10 cellular contexts compared by ENCODE assay signal in the genomic region with DNA sequence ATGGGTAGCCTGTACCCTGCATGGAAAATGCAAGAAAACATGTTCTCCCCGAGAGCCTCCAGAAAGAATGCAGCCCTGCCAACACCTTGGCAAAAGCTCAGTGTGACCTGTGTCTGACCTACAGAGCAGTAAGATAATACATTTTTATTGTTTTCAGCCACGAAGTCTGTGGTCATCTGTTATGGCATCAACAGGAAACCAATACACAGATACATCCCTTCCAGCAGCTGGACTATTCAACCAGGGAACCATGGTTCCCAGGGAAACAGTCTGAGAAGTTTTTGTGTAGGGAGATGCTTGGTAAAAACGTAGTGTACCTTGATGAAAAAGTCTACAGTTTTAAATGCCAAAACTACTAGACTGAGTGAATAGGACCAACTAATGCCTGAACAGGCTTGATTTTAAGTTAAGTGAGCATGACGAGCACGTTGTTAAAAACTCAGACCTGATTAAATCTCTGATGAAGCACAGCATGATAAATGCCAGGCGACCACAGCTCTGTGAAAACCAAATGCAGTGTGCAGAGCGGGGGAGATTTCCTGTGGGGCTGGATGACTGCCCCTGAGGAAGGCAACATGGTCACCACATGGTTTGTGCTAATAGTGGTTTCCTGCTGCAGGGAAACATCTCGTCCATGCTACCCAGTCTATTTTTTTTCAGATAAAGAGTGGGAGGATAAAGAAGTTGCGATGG.
DNase-seq lines count a peak whose midpoint lies in the region; ATAC-seq and TF ChIP-seq lines count a peak whose summit lies in the region.
"Had no signal": no experiment of that assay in that cellular context is flagged by ENCODE, and none has a peak within 500 bp of the region (broad histone marks: within the 10 kb centered on the region; RNA-seq: fewer than 3 reads in every experiment).

No MANE protein-coding gene starts in this region.

- no peak overlapping the region for H3K27ac Mint-ChIP-seq in activated CD4-positive, alpha-beta memory T cell treated with anti-CD3 and anti-CD28 coated beads, Interleukin-2, amount 10 ng/mL, durations not matched to agents 7 days and 5 days
- H3K27ac Mint-ChIP-seq: HFFc6 had no signal

- 29% methylated on average over 8 of the region's 9 CpGs for WGBS in mesenchymal stem cell
- 38 to 41% methylated on average over 6 to 9 of the region's 9 CpGs for WGBS in transverse colon (ENCODE audit: low coverage in 1 of 2), 2 donors

- H3K9me3 Mint-ChIP-seq in activated CD4-positive, alpha-beta memory T cell treated with anti-CD3 and anti-CD28 coated beads, Interleukin-2, amount 10 ng/mL, durations not matched to agents 7 days and 5 days: no peaks in the 10 kb centered on the region

- TF ChIP-seq EP300 in transverse colon (IDR thresholded peaks at IDR 0.05; ENCODE audit: low read depth): no peak

- no peak overlapping the region for H2BK120ac ChIP-seq in mesenchymal stem cell (ENCODE audit: low read depth, low read length)

- no peak overlapping the region for H3K18ac ChIP-seq in mesenchymal stem cell (ENCODE audit: low read depth in 1 of 2, low read length in 2 of 2)

- H3K4me1 Mint-ChIP-seq in activated CD4-positive, alpha-beta memory T cell treated with anti-CD3 and anti-CD28 coated beads, Interleukin-2, amount 10 ng/mL, durations not matched to agents 7 days and 5 days: peaks cover 5% of the 10 kb centered on the region

- H3K36me3 ChIP-seq in mesenchymal stem cell (ENCODE audit: control insufficient read depth in 1 of 2, insufficient read depth in 2 of 2, low read depth in 1 of 2, low read length in 2 of 2) (no peaks in the 10 kb centered on the region), transverse colon (no peaks in the 10 kb centered on the region), vagina (no peaks in the 10 kb centered on the region), BE2C (no peaks in the 10 kb centered on the region)

- H3K4ac ChIP-seq in mesenchymal stem cell (ENCODE audit: low read depth in 1 of 2, low read length in 2 of 2): no peak overlapping the region

- intact Hi-C loops in transverse colon (cut with DNase I; ENCODE audit: low total_unique reads) (no loop called here), vagina (cut with DNase I) (no loop called here)

- H4K8ac ChIP-seq in mesenchymal stem cell (ENCODE audit: low read length): peak overlapping the region; percentile 69

- H3K4me3 ChIP-seq in mesenchymal stem cell (ENCODE audit: insufficient read depth in 1 of 2, low read depth in 1 of 2, low read length in 2 of 2) (no peak overlapping the region), transverse colon (no peak overlapping the region), vagina (no peak overlapping the region), BE2C (ENCODE audit: low read depth, low read length) (no peak overlapping the region)

- no peak overlapping the region for H2BK5ac ChIP-seq in mesenchymal stem cell (ENCODE audit: low read depth, low read length, poor library complexity, severe bottlenecking)

- ATAC-seq in HG03108 (IDR thresholded peaks at IDR 0.05; ENCODE audit: unreplicated experiment) (peak; percentile 61), GM18502 (IDR thresholded peaks at IDR 0.05; ENCODE audit: poor library complexity, unreplicated experiment) (no peak)

- no peak overlapping the region for H2AFZ ChIP-seq in mesenchymal stem cell (ENCODE audit: low read depth, low read length)

- H3K23ac ChIP-seq in mesenchymal stem cell (ENCODE audit: low read length in 2 of 2): no peak overlapping the region

- no peak overlapping the region for H3K4me3 Mint-ChIP-seq in activated CD4-positive, alpha-beta memory T cell treated with anti-CD3 and anti-CD28 coated beads, Interleukin-2, amount 10 ng/mL, durations not matched to agents 7 days and 5 days
- H3K4me3 Mint-ChIP-seq: HFFc6 had no signal

- DNase-seq in GF-D8 (lab: John Stamatoyannopoulos, UW): peak; percentile 79
- DNase-seq in activated CD4-positive, alpha-beta memory T cell treated with anti-CD3 and anti-CD28 coated beads, Interleukin-2, amount 10 ng/mL, durations not matched to agents 7 days and 5 days: peak; percentile 17
- peak; percentile 72 for DNase-seq in mesenchymal stem cell
- no peak for DNase-seq in transverse colon
- DNase-seq in vagina (ENCODE audit: extremely low spot score in 2 of 2): no peak
- no peak for DNase-seq in BE2C
- DNase-seq: HFFc6, NCI-H1930 had no signal

- in situ Hi-C loops in transverse colon (cut with MboI; ENCODE audit: low pct_ligation_motif_present in 1 of 4, low pct_unique_long_range_greater_than_20kb in 1 of 4, low sequenced_read_pairs in 3 of 4): no loop called here

- CTCF ChIA-PET in activated CD4-positive, alpha-beta memory T cell treated with anti-CD3 and anti-CD28 coated beads, Interleukin-2, amount 10 ng/mL, durations not matched to agents 7 days and 5 days (lab: Charles Lee): no interaction called here

- POLR2A ChIA-PET in activated CD4-positive, alpha-beta memory T cell treated with anti-CD3 and anti-CD28 coated beads, Interleukin-2, amount 10 ng/mL, durations not matched to agents 7 days and 5 days (lab: Charles Lee): no interaction called here

- no peak overlapping the region for H4K91ac ChIP-seq in mesenchymal stem cell (ENCODE audit: low read length)

- H3K4me1 ChIP-seq in mesenchymal stem cell (ENCODE audit: control insufficient read depth, insufficient read depth, low read depth, low read length) (no peaks in the 10 kb centered on the region), transverse colon (no peaks in the 10 kb centered on the region), vagina (peaks cover 6% of the 10 kb centered on the region), BE2C (no peaks in the 10 kb centered on the region)

- H2AK5ac ChIP-seq in mesenchymal stem cell (ENCODE audit: low read length, severe bottlenecking): no peak overlapping the region

- H3K9ac ChIP-seq in mesenchymal stem cell (ENCODE audit: low read length): no peak overlapping the region

- H2BK15ac ChIP-seq in mesenchymal stem cell (ENCODE audit: low read depth, poor library complexity, severe bottlenecking): no peak overlapping the region

- no peak overlapping the region for H3K27ac ChIP-seq in mesenchymal stem cell (ENCODE audit: low read length, poor library complexity, severe bottlenecking)
- no peak overlapping the region for H3K27ac ChIP-seq in transverse colon
- H3K27ac ChIP-seq in vagina: no peak overlapping the region

- no peaks in the 10 kb centered on the region for H3K79me1 ChIP-seq in mesenchymal stem cell (replicated peaks; ENCODE audit: low read length, poor library complexity, severe bottlenecking)

- H3K36me3 Mint-ChIP-seq in activated CD4-positive, alpha-beta memory T cell treated with anti-CD3 and anti-CD28 coated beads, Interleukin-2, amount 10 ng/mL, durations not matched to agents 7 days and 5 days (ENCODE audit: low read depth): no peaks in the 10 kb centered on the region

- H3K9me3 ChIP-seq in mesenchymal stem cell (ENCODE audit: control insufficient read depth, low read length): no peaks in the 10 kb centered on the region
- no peaks in the 10 kb centered on the region for H3K9me3 ChIP-seq in transverse colon
- no peaks in the 10 kb centered on the region for H3K9me3 ChIP-seq in vagina
- no peaks in the 10 kb centered on the region for H3K9me3 ChIP-seq in BE2C

- TF ChIP-seq CTCF in transverse colon (IDR thresholded peaks at IDR 0.05): no peak
- TF ChIP-seq CTCF in vagina (IDR thresholded peaks at IDR 0.05): no peak
- no peak for TF ChIP-seq CTCF in BE2C (IDR thresholded peaks at IDR 0.05; ENCODE audit: low read depth, low read length)

- H3K27me3 ChIP-seq in mesenchymal stem cell (ENCODE audit: control insufficient read depth in 1 of 2, insufficient read depth in 1 of 2, low read length in 2 of 2) (no peaks in the 10 kb centered on the region), transverse colon (peaks cover 3% of the 10 kb centered on the region), vagina (no peaks in the 10 kb centered on the region), BE2C (no peaks in the 10 kb centered on the region)

- H3K27me3 Mint-ChIP-seq in activated CD4-positive, alpha-beta memory T cell treated with anti-CD3 and anti-CD28 coated beads, Interleukin-2, amount 10 ng/mL, durations not matched to agents 7 days and 5 days: peaks cover 29% of the 10 kb centered on the region

- H2BK12ac ChIP-seq in mesenchymal stem cell (ENCODE audit: low read length in 2 of 2): peak overlapping the region in 1 of 2 experiments; percentile 37

- H3K14ac ChIP-seq in mesenchymal stem cell (ENCODE audit: low read length in 2 of 2): peak overlapping the region in 1 of 2 experiments; percentile 18

- no peak overlapping the region for H3K4me2 ChIP-seq in mesenchymal stem cell (ENCODE audit: low read length, poor library complexity, severe bottlenecking)

- TF ChIP-seq POLR2A in transverse colon (IDR thresholded peaks at IDR 0.05) (no peak), vagina (IDR thresholded peaks at IDR 0.05) (no peak)

Comparison
In these comparisons a context has a peak if more than half of its experiments do, and no peak if none do; other contexts are left out.
1. DNase-seq: peak in GF-D8 (single experiment), activated CD4-positive, alpha-beta memory T cell treated with anti-CD3 and anti-CD28 coated beads, Interleukin-2, amount 10 ng/mL, durations not matched to agents 7 days and 5 days (single experiment) and mesenchymal stem cell (single experiment); none in transverse colon (single experiment), vagina (0 of 2) and BE2C (single experiment).